Comparison of ENCODE assay signal across 9 cellular contexts in genomic region chr11:48116843-48117242, GRCh38.
A peak's percentile ranks its signal among the peaks of the same experiment; 100 is the strongest.
DNase-seq lines count a peak whose midpoint lies in the region; ATAC-seq and TF ChIP-seq lines count a peak whose summit lies in the region.
"Had no signal": no experiment of that assay in that cellular context is flagged by ENCODE, and none has a peak within 500 bp of the region (broad histone marks: within the 10 kb centered on the region; RNA-seq: fewer than 3 reads in every experiment).

No MANE protein-coding gene starts in this region.

- ATAC-seq in stimulated activated naive CD8-positive, alpha-beta T cell treated with anti-CD3 and anti-CD28 coated beads, Interleukin-15, Interleukin-2, amounts not matched to agents 100 U/mL and 50 U/mL, for 24 hours: peak; percentile 49

- no peaks in the 10 kb centered on the region for H3K79me2 ChIP-seq in Loucy (ENCODE audit: insufficient read depth, low read length)

- peaks cover 13% of the 10 kb centered on the region for H3K9me3 Mint-ChIP-seq in endodermal cell

- H3K4me1 Mint-ChIP-seq in endodermal cell: no peaks in the 10 kb centered on the region

- peaks cover 32% of the 10 kb centered on the region for H3K36me3 Mint-ChIP-seq in endodermal cell (ENCODE audit: low read depth)

- H3K36me3 ChIP-seq in Loucy (ENCODE audit: insufficient read depth, low read length) (no peaks in the 10 kb centered on the region), endodermal cell (ENCODE audit: control insufficient read depth, insufficient read depth, low read length) (peaks cover 27% of the 10 kb centered on the region)

- peak; percentile 81 for TF ChIP-seq CTCF in Loucy (conservative IDR thresholded peaks at IDR 0.05; ENCODE audit: low read length)
- TF ChIP-seq CTCF in endodermal cell (conservative IDR thresholded peaks at IDR 0.05): peak; percentile 78

- H3K27me3 ChIP-seq in Loucy (ENCODE audit: insufficient read depth, low read length, poor library complexity, severe bottlenecking) (no peaks in the 10 kb centered on the region), endodermal cell (ENCODE audit: control insufficient read depth, insufficient read depth, low read length, poor library complexity, severe bottlenecking) (no peaks in the 10 kb centered on the region)

- no peak overlapping the region for H3K27ac Mint-ChIP-seq in endodermal cell

- H3K27ac ChIP-seq in endodermal cell (ENCODE audit: low read depth, low read length): no peak overlapping the region

- no peak overlapping the region for H3K4me3 Mint-ChIP-seq in endodermal cell
- H3K4me3 Mint-ChIP-seq: IgD-negative memory B cell had no signal

- H3K9me3 ChIP-seq in Loucy (ENCODE audit: insufficient read depth, low read depth, low read length): peaks cover 11% of the 10 kb centered on the region
- peaks cover 33% of the 10 kb centered on the region for H3K9me3 ChIP-seq in endodermal cell (ENCODE audit: control insufficient read depth, low read length)

- H3K4me1 ChIP-seq in Loucy (ENCODE audit: insufficient read depth, low read length, poor library complexity, severe bottlenecking) (no peaks in the 10 kb centered on the region), endodermal cell (ENCODE audit: control insufficient read depth, insufficient read depth, low read length) (no peaks in the 10 kb centered on the region)

- no peaks in the 10 kb centered on the region for H3F3A ChIP-seq in Loucy (ENCODE audit: low read depth)

- H3K27me3 Mint-ChIP-seq in endodermal cell (ENCODE audit: insufficient read depth): no peaks in the 10 kb centered on the region
- H3K27me3 Mint-ChIP-seq: IgD-negative memory B cell had no signal

- H3K4me2 ChIP-seq in Loucy (ENCODE audit: low read depth, low read length, poor library complexity, severe bottlenecking): no peak overlapping the region

- no peak overlapping the region for H3K4me3 ChIP-seq in Loucy (ENCODE audit: low read length, poor library complexity, severe bottlenecking)
- no peak overlapping the region for H3K4me3 ChIP-seq in endodermal cell (ENCODE audit: low read length)

- H3K9me2 ChIP-seq in Loucy (replicated peaks; ENCODE audit: low read depth, low read length): no peaks in the 10 kb centered on the region

- peak; percentile 32 for DNase-seq in activated CD4-positive, alpha-beta T cell treated with anti-CD3 and anti-CD28 coated beads for 48 hours
- no peak for DNase-seq in activated CD4-positive, alpha-beta T cell treated with anti-CD3 and anti-CD28 coated beads, Interleukin-2, amount 50 U/mL, for 48 hours
- peak; percentile 66 for DNase-seq in endodermal cell
- DNase-seq in stimulated activated naive CD8-positive, alpha-beta T cell treated with anti-CD3 and anti-CD28 coated beads, Interleukin-15, Interleukin-2, amounts not matched to agents 100 U/mL and 50 U/mL, for 24 hours: no peak
- DNase-seq in effector CD8-positive, alpha-beta T cell (lab: John Stamatoyannopoulos, UW): no peak
- no peak for DNase-seq in stimulated activated CD4-positive, alpha-beta T cell treated with anti-CD3 and anti-CD28 coated beads, Interleukin-12 subunit alpha, Interleukin-12 subunit beta, amount 100 ng/mL, for 4 hours
- no peak for DNase-seq in stimulated activated CD4-positive, alpha-beta T cell treated with anti-CD3 and anti-CD28 coated beads, Interleukin-4, amount 100 ng/mL, for 1 hour

- no peaks in the 10 kb centered on the region for H4K20me1 ChIP-seq in Loucy (ENCODE audit: insufficient read depth, low read length, poor library complexity, severe bottlenecking)

- no peak overlapping the region for H3K9ac ChIP-seq in Loucy (ENCODE audit: low read depth, low read length, poor library complexity, severe bottlenecking)
- no peak overlapping the region for H3K9ac ChIP-seq in endodermal cell (ENCODE audit: extremely low read depth, low read length, poor library complexity, severe bottlenecking)

- no peak overlapping the region for H2AFZ ChIP-seq in Loucy (ENCODE audit: low read length)

Comparison
In these comparisons a context has a peak if more than half of its experiments do, and no peak if none do; other contexts are left out.
1. DNase-seq: peak in activated CD4-positive, alpha-beta T cell treated with anti-CD3 and anti-CD28 coated beads for 48 hours (single experiment) and endodermal cell (single experiment); none in activated CD4-positive, alpha-beta T cell treated with anti-CD3 and anti-CD28 coated beads, Interleukin-2, amount 50 U/mL, for 48 hours (0 of 2), stimulated activated naive CD8-positive, alpha-beta T cell treated with anti-CD3 and anti-CD28 coated beads, Interleukin-15, Interleukin-2, amounts not matched to agents 100 U/mL and 50 U/mL, for 24 hours (single experiment), effector CD8-positive, alpha-beta T cell (single experiment), stimulated activated CD4-positive, alpha-beta T cell treated with anti-CD3 and anti-CD28 coated beads, Interleukin-12 subunit alpha, Interleukin-12 subunit beta, amount 100 ng/mL, for 4 hours (single experiment) and stimulated activated CD4-positive, alpha-beta T cell treated with anti-CD3 and anti-CD28 coated beads, Interleukin-4, amount 100 ng/mL, for 1 hour (single experiment).